1 cellular context compared by ENCODE assay signal in the genomic region with DNA sequence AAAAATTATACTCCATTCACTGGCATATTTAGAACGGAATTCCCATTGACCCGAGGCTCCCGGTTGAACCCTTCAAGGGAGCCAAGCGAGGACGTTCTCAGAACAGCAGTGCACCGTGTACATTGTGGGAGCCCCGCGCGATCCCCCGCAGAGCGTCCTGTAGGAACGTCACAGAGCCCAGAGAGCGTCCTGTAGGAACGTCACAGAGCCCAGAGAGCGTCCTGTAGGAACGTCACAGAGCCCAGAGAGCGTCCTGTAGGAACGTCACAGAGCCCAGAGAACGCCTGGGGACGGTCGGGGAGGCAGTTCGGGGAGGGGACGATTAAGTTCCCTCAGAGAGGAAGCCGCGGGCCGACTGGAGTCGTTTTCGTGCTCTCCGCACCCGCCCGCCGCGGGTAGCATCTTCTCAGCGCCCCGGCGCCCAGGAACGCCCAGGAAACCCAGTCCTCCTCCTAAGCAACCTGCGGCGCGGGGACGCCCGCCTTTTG.
TF ChIP-seq lines count a peak whose summit lies in the region.

No MANE protein-coding gene starts in this region.

TF ChIP-seq in HepG2, 621 proteins besides CTCF, POLR2A, EP300 and RAD21 (continued from another document and continues in another):
- TF ChIP-seq ASH2L (IDR thresholded peaks at IDR 0.05; ENCODE audit: insufficient read length, low read depth, low read length) (peak; percentile 20), NFKBIZ (CRISPR knock-in tag; IDR thresholded peaks at IDR 0.05) (no peak), GABPA (IDR thresholded peaks at IDR 0.05; ENCODE audit: low read depth, low read length) (no peak), GABPA (CRISPR knock-in tag; IDR thresholded peaks at IDR 0.05; ENCODE audit: low read depth) (no peak), CREB1 (IDR thresholded peaks at IDR 0.05) (peak; percentile 82), CREB1 (CRISPR knock-in tag; IDR thresholded peaks at IDR 0.05) (peak; percentile 78; the same call in 1 of the 2 replicates), RXRA (CRISPR knock-in tag; IDR thresholded peaks at IDR 0.05) (0 out of 2 replicates have a peak, but pooled peaks have one; percentile 28), HDAC1 (CRISPR knock-in tag; IDR thresholded peaks at IDR 0.05) (0 out of 2 replicates have a peak, but pooled peaks have one; percentile 7), SMAD1 (CRISPR knock-in tag; IDR thresholded peaks at IDR 0.05; ENCODE audit: borderline replicate concordance, low read depth) (peak; percentile 51; the same call in 1 of the 2 replicates), GABPB1 (CRISPR knock-in tag; IDR thresholded peaks at IDR 0.05) (0 out of 2 replicates have a peak, but pooled peaks have one; percentile 8), GATAD1 (CRISPR knock-in tag; IDR thresholded peaks at IDR 0.05) (0 out of 2 replicates have a peak, but pooled peaks have one; percentile 5), ZNF205 (CRISPR knock-in tag; IDR thresholded peaks at IDR 0.05) (0 out of 2 replicates have a peak, but pooled peaks have one; percentile 7), CREM (IDR thresholded peaks at IDR 0.05) (peak; percentile 75), CREM (CRISPR knock-in tag; IDR thresholded peaks at IDR 0.05) (no peak), KDM5B (CRISPR knock-in tag; IDR thresholded peaks at IDR 0.05; ENCODE audit: borderline replicate concordance) (peak; percentile 64; the same call in 1 of the 2 replicates), ZSCAN29 (CRISPR knock-in tag; conservative IDR thresholded peaks at IDR 0.05) (peak; percentile 54; the same call in 1 of the 2 replicates), ZNF350 (CRISPR knock-in tag; IDR thresholded peaks at IDR 0.05; ENCODE audit: borderline replicate concordance, low read depth) (peak; percentile 32; the same call in 1 of the 2 replicates), ZNF614 (CRISPR knock-in tag; IDR thresholded peaks at IDR 0.05; ENCODE audit: borderline replicate concordance) (0 out of 2 replicates have a peak, but pooled peaks have one; percentile 2), CBX1 (IDR thresholded peaks at IDR 0.05; ENCODE audit: low read depth) (no peak), HOXA3 (CRISPR knock-in tag; IDR thresholded peaks at IDR 0.05) (peak; percentile 84), ZNF441 (CRISPR knock-in tag; IDR thresholded peaks at IDR 0.05; ENCODE audit: borderline replicate concordance) (no peak), SALL1 (CRISPR knock-in tag; IDR thresholded peaks at IDR 0.05) (peak; percentile 4; the same call in 1 of the 2 replicates), ZNF768 (CRISPR knock-in tag; IDR thresholded peaks at IDR 0.05) (peak; percentile 36; the same call in 1 of the 2 replicates), ZBTB21 (CRISPR knock-in tag; IDR thresholded peaks at IDR 0.05) (peak; percentile 93), LCORL (IDR thresholded peaks at IDR 0.05) (no peak), LCORL (CRISPR knock-in tag; IDR thresholded peaks at IDR 0.05) (no peak), ZNF225 (CRISPR knock-in tag; IDR thresholded peaks at IDR 0.05) (0 out of 2 replicates have a peak, but pooled peaks have one; percentile 68), TGIF2 (CRISPR knock-in tag; IDR thresholded peaks at IDR 0.05) (no peak), ZNF501 (CRISPR knock-in tag; IDR thresholded peaks at IDR 0.05) (peak; percentile 21; the same call in 1 of the 2 replicates), ZNF282 (IDR thresholded peaks at IDR 0.05; ENCODE audit: partially characterized antibody) (no peak), SMAD9 (CRISPR knock-in tag; IDR thresholded peaks at IDR 0.05) (no peak), HMG20A (CRISPR knock-in tag; IDR thresholded peaks at IDR 0.05; ENCODE audit: borderline replicate concordance) (no peak), KMT2A (CRISPR knock-in tag; IDR thresholded peaks at IDR 0.05) (0 out of 2 replicates have a peak, but pooled peaks have one; percentile 8)
- TF ChIP-seq, protein P1, sequence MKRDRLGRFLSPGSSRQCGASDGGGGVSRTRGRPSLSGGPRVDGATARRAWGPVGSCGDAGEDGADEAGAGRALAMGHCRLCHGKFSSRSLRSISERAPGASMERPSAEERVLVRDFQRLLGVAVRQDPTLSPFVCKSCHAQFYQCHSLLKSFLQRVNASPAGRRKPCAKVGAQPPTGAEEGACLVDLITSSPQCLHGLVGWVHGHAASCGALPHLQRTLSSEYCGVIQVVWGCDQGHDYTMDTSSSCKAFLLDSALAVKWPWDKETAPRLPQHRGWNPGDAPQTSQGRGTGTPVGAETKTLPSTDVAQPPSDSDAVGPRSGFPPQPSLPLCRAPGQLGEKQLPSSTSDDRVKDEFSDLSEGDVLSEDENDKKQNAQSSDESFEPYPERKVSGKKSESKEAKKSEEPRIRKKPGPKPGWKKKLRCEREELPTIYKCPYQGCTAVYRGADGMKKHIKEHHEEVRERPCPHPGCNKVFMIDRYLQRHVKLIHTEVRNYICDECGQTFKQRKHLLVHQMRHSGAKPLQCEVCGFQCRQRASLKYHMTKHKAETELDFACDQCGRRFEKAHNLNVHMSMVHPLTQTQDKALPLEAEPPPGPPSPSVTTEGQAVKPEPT (CRISPR knock-in tag; IDR thresholded peaks at IDR 0.05; ENCODE audit: low read depth): no peak
- TF ChIP-seq, protein P2, sequence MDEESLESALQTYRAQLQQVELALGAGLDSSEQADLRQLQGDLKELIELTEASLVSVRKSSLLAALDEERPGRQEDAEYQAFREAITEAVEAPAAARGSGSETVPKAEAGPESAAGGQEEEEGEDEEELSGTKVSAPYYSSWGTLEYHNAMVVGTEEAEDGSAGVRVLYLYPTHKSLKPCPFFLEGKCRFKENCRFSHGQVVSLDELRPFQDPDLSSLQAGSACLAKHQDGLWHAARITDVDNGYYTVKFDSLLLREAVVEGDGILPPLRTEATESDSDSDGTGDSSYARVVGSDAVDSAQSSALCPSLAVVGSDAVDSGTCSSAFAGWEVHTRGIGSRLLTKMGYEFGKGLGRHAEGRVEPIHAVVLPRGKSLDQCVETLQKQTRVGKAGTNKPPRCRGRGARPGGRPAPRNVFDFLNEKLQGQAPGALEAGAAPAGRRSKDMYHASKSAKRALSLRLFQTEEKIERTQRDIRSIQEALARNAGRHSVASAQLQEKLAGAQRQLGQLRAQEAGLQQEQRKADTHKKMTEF (CRISPR knock-in tag; IDR thresholded peaks at IDR 0.05): 0 out of 2 replicates have a peak, but pooled peaks have one; percentile 9
- TF ChIP-seq, protein P3, sequence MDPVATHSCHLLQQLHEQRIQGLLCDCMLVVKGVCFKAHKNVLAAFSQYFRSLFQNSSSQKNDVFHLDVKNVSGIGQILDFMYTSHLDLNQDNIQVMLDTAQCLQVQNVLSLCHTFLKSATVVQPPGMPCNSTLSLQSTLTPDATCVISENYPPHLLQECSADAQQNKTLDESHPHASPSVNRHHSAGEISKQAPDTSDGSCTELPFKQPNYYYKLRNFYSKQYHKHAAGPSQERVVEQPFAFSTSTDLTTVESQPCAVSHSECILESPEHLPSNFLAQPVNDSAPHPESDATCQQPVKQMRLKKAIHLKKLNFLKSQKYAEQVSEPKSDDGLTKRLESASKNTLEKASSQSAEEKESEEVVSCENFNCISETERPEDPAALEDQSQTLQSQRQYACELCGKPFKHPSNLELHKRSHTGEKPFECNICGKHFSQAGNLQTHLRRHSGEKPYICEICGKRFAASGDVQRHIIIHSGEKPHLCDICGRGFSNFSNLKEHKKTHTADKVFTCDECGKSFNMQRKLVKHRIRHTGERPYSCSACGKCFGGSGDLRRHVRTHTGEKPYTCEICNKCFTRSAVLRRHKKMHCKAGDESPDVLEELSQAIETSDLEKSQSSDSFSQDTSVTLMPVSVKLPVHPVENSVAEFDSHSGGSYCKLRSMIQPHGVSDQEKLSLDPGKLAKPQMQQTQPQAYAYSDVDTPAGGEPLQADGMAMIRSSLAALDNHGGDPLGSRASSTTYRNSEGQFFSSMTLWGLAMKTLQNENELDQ (CRISPR knock-in tag; IDR thresholded peaks at IDR 0.05; ENCODE audit: borderline replicate concordance): no peak
- TF ChIP-seq, protein P4, sequence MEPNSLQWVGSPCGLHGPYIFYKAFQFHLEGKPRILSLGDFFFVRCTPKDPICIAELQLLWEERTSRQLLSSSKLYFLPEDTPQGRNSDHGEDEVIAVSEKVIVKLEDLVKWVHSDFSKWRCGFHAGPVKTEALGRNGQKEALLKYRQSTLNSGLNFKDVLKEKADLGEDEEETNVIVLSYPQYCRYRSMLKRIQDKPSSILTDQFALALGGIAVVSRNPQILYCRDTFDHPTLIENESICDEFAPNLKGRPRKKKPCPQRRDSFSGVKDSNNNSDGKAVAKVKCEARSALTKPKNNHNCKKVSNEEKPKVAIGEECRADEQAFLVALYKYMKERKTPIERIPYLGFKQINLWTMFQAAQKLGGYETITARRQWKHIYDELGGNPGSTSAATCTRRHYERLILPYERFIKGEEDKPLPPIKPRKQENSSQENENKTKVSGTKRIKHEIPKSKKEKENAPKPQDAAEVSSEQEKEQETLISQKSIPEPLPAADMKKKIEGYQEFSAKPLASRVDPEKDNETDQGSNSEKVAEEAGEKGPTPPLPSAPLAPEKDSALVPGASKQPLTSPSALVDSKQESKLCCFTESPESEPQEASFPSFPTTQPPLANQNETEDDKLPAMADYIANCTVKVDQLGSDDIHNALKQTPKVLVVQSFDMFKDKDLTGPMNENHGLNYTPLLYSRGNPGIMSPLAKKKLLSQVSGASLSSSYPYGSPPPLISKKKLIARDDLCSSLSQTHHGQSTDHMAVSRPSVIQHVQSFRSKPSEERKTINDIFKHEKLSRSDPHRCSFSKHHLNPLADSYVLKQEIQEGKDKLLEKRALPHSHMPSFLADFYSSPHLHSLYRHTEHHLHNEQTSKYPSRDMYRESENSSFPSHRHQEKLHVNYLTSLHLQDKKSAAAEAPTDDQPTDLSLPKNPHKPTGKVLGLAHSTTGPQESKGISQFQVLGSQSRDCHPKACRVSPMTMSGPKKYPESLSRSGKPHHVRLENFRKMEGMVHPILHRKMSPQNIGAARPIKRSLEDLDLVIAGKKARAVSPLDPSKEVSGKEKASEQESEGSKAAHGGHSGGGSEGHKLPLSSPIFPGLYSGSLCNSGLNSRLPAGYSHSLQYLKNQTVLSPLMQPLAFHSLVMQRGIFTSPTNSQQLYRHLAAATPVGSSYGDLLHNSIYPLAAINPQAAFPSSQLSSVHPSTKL (CRISPR knock-in tag; IDR thresholded peaks at IDR 0.05): no peak
- TF ChIP-seq, protein P5, sequence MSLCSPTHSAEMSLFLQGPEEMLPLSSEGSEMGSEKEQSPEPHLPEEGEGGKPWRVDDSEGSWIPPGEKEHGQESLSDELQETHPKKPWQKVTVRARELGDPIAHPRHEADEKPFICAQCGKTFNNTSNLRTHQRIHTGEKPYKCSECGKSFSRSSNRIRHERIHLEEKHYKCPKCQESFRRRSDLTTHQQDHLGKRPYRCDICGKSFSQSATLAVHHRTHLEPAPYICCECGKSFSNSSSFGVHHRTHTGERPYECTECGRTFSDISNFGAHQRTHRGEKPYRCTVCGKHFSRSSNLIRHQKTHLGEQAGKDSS (CRISPR knock-in tag; IDR thresholded peaks at IDR 0.05; ENCODE audit: borderline replicate concordance, low read depth): no peak
- TF ChIP-seq, protein P6, sequence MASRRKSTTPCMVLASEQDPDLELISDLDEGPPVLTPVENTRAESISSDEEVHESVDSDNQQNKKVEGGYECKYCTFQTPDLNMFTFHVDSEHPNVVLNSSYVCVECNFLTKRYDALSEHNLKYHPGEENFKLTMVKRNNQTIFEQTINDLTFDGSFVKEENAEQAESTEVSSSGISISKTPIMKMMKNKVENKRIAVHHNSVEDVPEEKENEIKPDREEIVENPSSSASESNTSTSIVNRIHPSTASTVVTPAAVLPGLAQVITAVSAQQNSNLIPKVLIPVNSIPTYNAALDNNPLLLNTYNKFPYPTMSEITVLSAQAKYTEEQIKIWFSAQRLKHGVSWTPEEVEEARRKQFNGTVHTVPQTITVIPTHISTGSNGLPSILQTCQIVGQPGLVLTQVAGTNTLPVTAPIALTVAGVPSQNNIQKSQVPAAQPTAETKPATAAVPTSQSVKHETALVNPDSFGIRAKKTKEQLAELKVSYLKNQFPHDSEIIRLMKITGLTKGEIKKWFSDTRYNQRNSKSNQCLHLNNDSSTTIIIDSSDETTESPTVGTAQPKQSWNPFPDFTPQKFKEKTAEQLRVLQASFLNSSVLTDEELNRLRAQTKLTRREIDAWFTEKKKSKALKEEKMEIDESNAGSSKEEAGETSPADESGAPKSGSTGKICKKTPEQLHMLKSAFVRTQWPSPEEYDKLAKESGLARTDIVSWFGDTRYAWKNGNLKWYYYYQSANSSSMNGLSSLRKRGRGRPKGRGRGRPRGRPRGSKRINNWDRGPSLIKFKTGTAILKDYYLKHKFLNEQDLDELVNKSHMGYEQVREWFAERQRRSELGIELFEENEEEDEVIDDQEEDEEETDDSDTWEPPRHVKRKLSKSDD (CRISPR knock-in tag; IDR thresholded peaks at IDR 0.05; ENCODE audit: low read depth): peak; percentile 89; the same call in 1 of the 2 replicates
- TF ChIP-seq, protein P7, sequence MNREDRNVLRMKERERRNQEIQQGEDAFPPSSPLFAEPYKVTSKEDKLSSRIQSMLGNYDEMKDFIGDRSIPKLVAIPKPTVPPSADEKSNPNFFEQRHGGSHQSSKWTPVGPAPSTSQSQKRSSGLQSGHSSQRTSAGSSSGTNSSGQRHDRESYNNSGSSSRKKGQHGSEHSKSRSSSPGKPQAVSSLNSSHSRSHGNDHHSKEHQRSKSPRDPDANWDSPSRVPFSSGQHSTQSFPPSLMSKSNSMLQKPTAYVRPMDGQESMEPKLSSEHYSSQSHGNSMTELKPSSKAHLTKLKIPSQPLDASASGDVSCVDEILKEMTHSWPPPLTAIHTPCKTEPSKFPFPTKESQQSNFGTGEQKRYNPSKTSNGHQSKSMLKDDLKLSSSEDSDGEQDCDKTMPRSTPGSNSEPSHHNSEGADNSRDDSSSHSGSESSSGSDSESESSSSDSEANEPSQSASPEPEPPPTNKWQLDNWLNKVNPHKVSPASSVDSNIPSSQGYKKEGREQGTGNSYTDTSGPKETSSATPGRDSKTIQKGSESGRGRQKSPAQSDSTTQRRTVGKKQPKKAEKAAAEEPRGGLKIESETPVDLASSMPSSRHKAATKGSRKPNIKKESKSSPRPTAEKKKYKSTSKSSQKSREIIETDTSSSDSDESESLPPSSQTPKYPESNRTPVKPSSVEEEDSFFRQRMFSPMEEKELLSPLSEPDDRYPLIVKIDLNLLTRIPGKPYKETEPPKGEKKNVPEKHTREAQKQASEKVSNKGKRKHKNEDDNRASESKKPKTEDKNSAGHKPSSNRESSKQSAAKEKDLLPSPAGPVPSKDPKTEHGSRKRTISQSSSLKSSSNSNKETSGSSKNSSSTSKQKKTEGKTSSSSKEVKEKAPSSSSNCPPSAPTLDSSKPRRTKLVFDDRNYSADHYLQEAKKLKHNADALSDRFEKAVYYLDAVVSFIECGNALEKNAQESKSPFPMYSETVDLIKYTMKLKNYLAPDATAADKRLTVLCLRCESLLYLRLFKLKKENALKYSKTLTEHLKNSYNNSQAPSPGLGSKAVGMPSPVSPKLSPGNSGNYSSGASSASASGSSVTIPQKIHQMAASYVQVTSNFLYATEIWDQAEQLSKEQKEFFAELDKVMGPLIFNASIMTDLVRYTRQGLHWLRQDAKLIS (CRISPR knock-in tag; IDR thresholded peaks at IDR 0.05): 0 out of 2 replicates have a peak, but pooled peaks have one; percentile 1
- TF ChIP-seq, protein P8, sequence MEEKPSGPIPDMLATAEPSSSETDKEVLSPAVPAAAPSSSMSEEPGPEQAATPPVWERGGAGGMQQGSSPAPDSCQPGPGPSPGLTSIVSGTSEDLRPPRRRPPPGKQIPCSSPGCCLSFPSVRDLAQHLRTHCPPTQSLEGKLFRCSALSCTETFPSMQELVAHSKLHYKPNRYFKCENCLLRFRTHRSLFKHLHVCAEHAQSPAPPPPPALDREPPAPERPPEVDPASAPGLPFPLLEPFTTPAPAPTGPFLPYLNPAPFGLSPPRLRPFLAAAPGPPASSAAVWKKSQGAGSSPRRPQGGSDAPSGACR (CRISPR knock-in tag; IDR thresholded peaks at IDR 0.05): 0 out of 2 replicates have a peak, but pooled peaks have one; percentile 14
